11 cellular contexts compared by ENCODE assay signal in the genomic region with DNA sequence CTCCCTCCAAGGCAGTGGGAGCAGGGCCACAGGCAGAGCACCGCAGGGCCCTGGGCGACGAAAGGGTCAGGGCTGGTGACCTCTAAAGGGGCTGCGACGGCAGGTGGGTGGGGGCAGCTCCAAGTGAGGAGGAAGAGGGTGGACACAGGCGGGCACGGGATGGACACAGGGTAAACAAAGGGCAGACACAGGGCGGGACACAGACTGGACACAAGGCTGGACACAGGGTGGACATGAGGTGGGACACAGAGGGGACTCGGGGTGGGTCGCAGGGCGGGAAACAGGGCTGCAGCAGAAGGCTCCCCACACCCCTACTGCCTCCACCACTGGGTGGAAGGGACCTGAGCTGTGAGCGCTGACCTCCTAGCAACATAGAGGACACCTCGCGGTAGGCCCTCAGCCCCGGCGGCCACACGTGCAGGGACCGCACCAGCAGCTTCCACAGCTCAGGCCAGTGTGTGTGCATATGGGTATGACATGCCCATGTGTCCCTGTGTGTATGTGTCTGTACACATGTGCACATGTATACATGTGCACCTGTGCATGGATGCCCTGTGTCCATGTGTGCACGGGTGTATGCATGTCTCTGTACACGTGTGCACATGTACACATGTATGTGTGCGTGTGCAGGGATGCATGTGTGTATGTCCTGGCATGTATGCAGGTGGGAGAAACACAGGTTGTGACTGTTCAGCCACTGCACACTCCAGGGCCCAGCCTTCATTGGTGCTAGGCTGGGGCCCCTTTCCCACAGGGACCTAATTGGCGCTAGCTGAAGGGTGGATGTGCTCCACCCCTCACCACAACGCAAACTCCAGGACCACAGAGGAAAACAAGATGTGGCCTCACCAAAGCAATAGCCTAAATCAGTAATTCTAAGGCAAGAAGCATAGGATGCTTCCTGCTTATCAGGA. TPM values are rescaled to one million over a fixed set of nuclear protein-coding genes. Genes with fewer than 3 reads are reported as not detected.
A peak's percentile ranks its signal among the peaks of the same experiment; 100 is the strongest.
DNase-seq lines count a peak whose midpoint lies in the region; ATAC-seq and TF ChIP-seq lines count a peak whose summit lies in the region.
"Had no signal": no experiment of that assay in that cellular context is flagged by ENCODE, and none has a peak within 500 bp of the region (broad histone marks: within the 10 kb centered on the region; RNA-seq: fewer than 3 reads in every experiment).

No MANE protein-coding gene starts in this region.

- H3K27me3 Mint-ChIP-seq in Calu3 (ENCODE audit: unreplicated experiment), result no peaks in the 10 kb centered on the region
- no peaks in the 10 kb centered on the region for H3K27me3 Mint-ChIP-seq in effector memory CD8-positive, alpha-beta T cell

- intact Hi-C loops in Calu3 (cut with micrococcal nuclease; ENCODE audit: unreplicated experiment), result no loop called here

- H3K9me3 ChIP-seq in SK-N-MC (ENCODE audit: low read depth, low read length), result no peaks in the 10 kb centered on the region
- H3K9me3 ChIP-seq: gastroesophageal sphincter had no signal

- no TSS peak for BruUV-seq in Calu3 (replicated peaks; lab: Mats Ljungman, UMichigan)

- peaks cover 19% of the 10 kb centered on the region for H3K36me3 Mint-ChIP-seq in Calu3 (ENCODE audit: insufficient read depth, unreplicated experiment)
- peaks cover 14% of the 10 kb centered on the region for H3K36me3 Mint-ChIP-seq in effector memory CD8-positive, alpha-beta T cell (ENCODE audit: insufficient read depth)

- DNase-seq in Calu3, result no peak
- no peak for DNase-seq in SK-N-MC (ENCODE audit: low read depth, low spot score)
- no peak for DNase-seq in effector memory CD8-positive, alpha-beta T cell
- DNase-seq in epidermal melanocyte (ENCODE audit: insufficient read length, low spot score), result no peak
- DNase-seq in HEK293T (ENCODE audit: extremely low spot score), result no peak
- DNase-seq in NCI-H1417 treated with DMSO at 0.1 percent for 48 hours (lab: John Stamatoyannopoulos, UW), result no peak
- DNase-seq: endodermal cell, NCI-H1105, NCI-H510A had no signal

- CTCF ChIA-PET in Calu3 (lab: Charles Lee) (interaction anchor here (1.2 to 1.7 kb wide), 2 partner anchors 10 to 17 kb away, joined by 5 to 8 read pairs; no protein-coding TSS in a partner anchor), HEK293T (lab: Yijun Ruan, JAX) (no interaction called here)

- H3K27me3 ChIP-seq in rectal smooth muscle tissue (ENCODE audit: control insufficient read depth, insufficient read depth, low read length), result no peaks in the 10 kb centered on the region
- H3K27me3 ChIP-seq: gastroesophageal sphincter had no signal

- no peak for TF ChIP-seq CTCF in Calu3 (IDR thresholded peaks at IDR 0.05; ENCODE audit: unreplicated experiment)

- peak overlapping the region; percentile 94 for H3K27ac ChIP-seq in SK-N-MC
- peak overlapping the region; percentile 56 for H3K27ac ChIP-seq in rectal smooth muscle tissue (ENCODE audit: low read depth, low read length)
- H3K27ac ChIP-seq: gastroesophageal sphincter had no signal

- peaks cover 10% of the 10 kb centered on the region; the same call in 1 of the 2 replicates for H3K36me3 ChIP-seq in SK-N-MC (ENCODE audit: insufficient read depth, low read length)
- H3K36me3 ChIP-seq in rectal smooth muscle tissue (ENCODE audit: control insufficient read depth, insufficient read depth, low read length), result no peaks in the 10 kb centered on the region

- ATAC-seq in effector memory CD8-positive, alpha-beta T cell (replicated peaks), result no peak
- ATAC-seq: gastroesophageal sphincter had no signal

- peak overlapping the region; percentile 55 for H3K4me3 Mint-ChIP-seq in Calu3 (ENCODE audit: low read depth, unreplicated experiment)
- peak overlapping the region; percentile 78 to 80 for H3K4me3 Mint-ChIP-seq in effector memory CD8-positive, alpha-beta T cell
- H3K4me3 Mint-ChIP-seq: endodermal cell had no signal

- peaks cover 10% of the 10 kb centered on the region for H3K4me1 ChIP-seq in rectal smooth muscle tissue (ENCODE audit: control insufficient read depth, insufficient read depth, low read length)

- no peak overlapping the region for H3K27ac Mint-ChIP-seq in Calu3 (ENCODE audit: unreplicated experiment)
- peak overlapping the region; percentile 85 to 90 for H3K27ac Mint-ChIP-seq in effector memory CD8-positive, alpha-beta T cell
- H3K27ac Mint-ChIP-seq: endodermal cell had no signal

- peaks cover 19% of the 10 kb centered on the region for H3K4me1 Mint-ChIP-seq in Calu3 (ENCODE audit: low read depth, unreplicated experiment)
- peaks cover 33 to 38% of the 10 kb centered on the region in 2 donors for H3K4me1 Mint-ChIP-seq in effector memory CD8-positive, alpha-beta T cell (ENCODE audit: low read depth in 2 of 2)

- H3K9ac ChIP-seq in SK-N-MC (ENCODE audit: insufficient read length), result no peak overlapping the region
- no peak overlapping the region for H3K9ac ChIP-seq in rectal smooth muscle tissue (ENCODE audit: low read length)

- peaks cover 8% of the 10 kb centered on the region for H3K9me3 Mint-ChIP-seq in Calu3 (ENCODE audit: low read depth, unreplicated experiment)
- no peaks in the 10 kb centered on the region for H3K9me3 Mint-ChIP-seq in effector memory CD8-positive, alpha-beta T cell

- POLR2A ChIA-PET in HEK293T (lab: Yijun Ruan, JAX), result no interaction called here

- H3K4me3 ChIP-seq in SK-N-MC (no peak overlapping the region), rectal smooth muscle tissue (ENCODE audit: low read length) (peak overlapping the region; percentile 1)
- H3K4me3 ChIP-seq: gastroesophageal sphincter had no signal

TF ChIP-seq in HEK293T, 16 proteins besides CTCF, POLR2A, EP300 and RAD21:
- TF ChIP-seq FOXK2 (IDR thresholded peaks at IDR 0.05) (no peak), FOXA1 (IDR thresholded peaks at IDR 0.05) (no peak), SP1 (IDR thresholded peaks at IDR 0.05) (no peak), TARDBP (IDR thresholded peaks at IDR 0.05) (no peak), SUZ12 (IDR thresholded peaks at IDR 0.05) (no peak), FOXM1 (IDR thresholded peaks at IDR 0.05; ENCODE audit: borderline replicate concordance) (no peak), ZNF384 (IDR thresholded peaks at IDR 0.05) (no peak), HDGF (IDR thresholded peaks at IDR 0.05; ENCODE audit: borderline replicate concordance) (no peak), BHLHE40 (IDR thresholded peaks at IDR 0.05; ENCODE audit: borderline replicate concordance) (no peak)
- TF ChIP-seq, protein P1, sequence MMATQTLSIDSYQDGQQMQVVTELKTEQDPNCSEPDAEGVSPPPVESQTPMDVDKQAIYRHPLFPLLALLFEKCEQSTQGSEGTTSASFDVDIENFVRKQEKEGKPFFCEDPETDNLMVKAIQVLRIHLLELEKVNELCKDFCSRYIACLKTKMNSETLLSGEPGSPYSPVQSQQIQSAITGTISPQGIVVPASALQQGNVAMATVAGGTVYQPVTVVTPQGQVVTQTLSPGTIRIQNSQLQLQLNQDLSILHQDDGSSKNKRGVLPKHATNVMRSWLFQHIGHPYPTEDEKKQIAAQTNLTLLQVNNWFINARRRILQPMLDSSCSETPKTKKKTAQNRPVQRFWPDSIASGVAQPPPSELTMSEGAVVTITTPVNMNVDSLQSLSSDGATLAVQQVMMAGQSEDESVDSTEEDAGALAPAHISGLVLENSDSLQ (IDR thresholded peaks at IDR 0.05), result no peak

RNA-seq across cellular contexts. Expression of gene LMF1, which starts 7.6 kb away (rescaled TPM):
- 31.9 and 34.6 TPM in 2 replicates for total RNA-seq in Calu3 (2022)

RNA-seq across cellular contexts. Expression of gene SOX8, which starts 18.4 kb away (rescaled TPM):
- 0.92 and 1.2 TPM in 2 replicates for total RNA-seq in Calu3 (2022)
